In the genomic region with DNA sequence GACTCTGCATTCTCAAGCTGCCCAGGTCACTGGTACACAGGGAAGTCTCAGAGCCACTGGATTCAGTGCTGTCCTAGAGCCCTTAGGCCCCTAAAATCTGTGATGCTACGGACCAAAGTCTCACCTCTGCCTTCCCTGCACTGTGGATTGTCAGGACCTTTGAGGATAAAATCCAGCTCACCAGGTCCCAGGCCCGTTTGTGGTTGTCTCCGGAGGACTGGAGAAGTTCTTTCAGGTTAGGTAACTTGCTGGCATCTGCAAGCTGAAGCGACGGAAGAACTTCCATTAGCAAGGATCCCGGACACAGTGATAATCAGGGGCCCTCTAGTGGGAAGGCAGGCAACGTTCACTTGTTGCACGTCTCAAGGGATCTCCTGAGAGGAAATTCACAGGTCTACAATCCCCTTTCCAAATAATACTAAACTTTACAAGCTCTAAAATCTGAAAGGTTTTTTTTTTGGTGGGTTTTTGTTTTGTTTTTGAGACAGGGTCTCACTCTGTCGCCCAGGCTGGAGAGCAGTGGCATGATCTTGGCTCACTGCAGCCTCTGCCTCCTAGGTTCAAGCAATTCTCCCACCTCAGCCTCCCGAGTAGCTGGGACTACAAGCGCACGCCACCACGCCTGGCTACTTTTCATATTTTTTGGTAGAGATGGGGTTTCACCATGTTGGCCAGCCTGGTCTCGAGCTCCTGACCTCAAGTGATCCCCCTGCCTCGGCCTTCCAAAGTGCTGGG, we compare ENCODE assay signal across 8 cellular contexts. TPM values are rescaled to one million over a fixed set of nuclear protein-coding genes. Genes with fewer than 3 reads are reported as not detected.
DNase-seq lines count a peak whose midpoint lies in the region; ATAC-seq and TF ChIP-seq lines count a peak whose summit lies in the region.
"Not testable (repeated sequence)": the region's sequence is repeated elsewhere in the genome, so short reads cannot be mapped to it uniquely, and the experiment has no call there.

No MANE protein-coding gene starts in this region.

- WGBS in right lobe of liver (ENCODE audit: insufficient coverage, low coverage, low lambda C conversion rate, missing lambda C conversion rate): 65% methylated on average over 9 of the region's 15 CpGs

- not testable (repeated sequence) for H3K4me3 ChIP-seq in GM12875 (ENCODE audit: low read depth, low read length); NB4 (ENCODE audit: low read depth, low read length); SJCRH30; fibroblast of the aortic adventitia (ENCODE audit: low read depth, low read length); right lobe of liver; retinal pigment epithelial cell (ENCODE audit: low read length)

- DNase-seq in AG08396 (ENCODE audit: low spot score): peak; percentile 74
- DNase-seq in NB4 (ENCODE audit: low read depth): peak; percentile 77
- peak; percentile 65 to 77 for DNase-seq in SJCRH30
- DNase-seq in anterior cingulate cortex (lab: John Stamatoyannopoulos, UW): peak in 44 of 58 donors; percentile 2 to 80 (median 25)
- DNase-seq in fibroblast of the aortic adventitia (ENCODE audit: low read depth): peak; percentile 90
- DNase-seq in right lobe of liver: peak in 2 of 3 donors; percentile 39 to 66
- DNase-seq in retinal pigment epithelial cell (ENCODE audit: low read depth): peak; percentile 46

- TF ChIP-seq POLR2A in NB4 (IDR thresholded peaks at IDR 0.05; ENCODE audit: extremely low read depth, insufficient read length); right lobe of liver (IDR thresholded peaks at IDR 0.05): not testable (repeated sequence)

- not testable (repeated sequence) for H3K36me3 ChIP-seq in SJCRH30, right lobe of liver

- H3K27ac ChIP-seq in SJCRH30, right lobe of liver: not testable (repeated sequence)

- peak; percentile 85 to 95 (median 90) for ATAC-seq in right lobe of liver

- intact Hi-C loops in right lobe of liver (cut with DNase I): loop anchor here in 1 of 2 donors (10.0 kb wide), 2 partner anchors 76 to 236 kb away; no protein-coding TSS in a partner anchor

- not testable (repeated sequence) for H3K9me3 ChIP-seq in SJCRH30 (replicated peaks); right lobe of liver

- H3K4me1 ChIP-seq in SJCRH30, right lobe of liver: not testable (repeated sequence)

- TF ChIP-seq CTCF in GM12875 (IDR thresholded peaks at IDR 0.05; ENCODE audit: borderline replicate concordance, insufficient read depth, low read depth, low read length) (peak; percentile 57), NB4 (IDR thresholded peaks at IDR 0.05; ENCODE audit: low read depth, low read length) (peak; percentile 85), fibroblast of the aortic adventitia (IDR thresholded peaks at IDR 0.05; ENCODE audit: insufficient read depth, low read length) (peak; percentile 91), right lobe of liver (IDR thresholded peaks at IDR 0.05) (peak; percentile 63 to 70 (median 68)), retinal pigment epithelial cell (conservative IDR thresholded peaks at IDR 0.05; ENCODE audit: low read depth, low read length) (peak; percentile 93)

- not testable (repeated sequence) for H3K27me3 ChIP-seq in SJCRH30, right lobe of liver

RNA-seq across cellular contexts. Expression of a gene that starts 15.7 kb away (rescaled TPM):
- 12.9 TPM in 2 replicates for total RNA-seq in SJCRH30 (2014; rRNA removed; shearing (Covaris generic))
- total RNA-seq in fibroblast of the aortic adventitia (ENCODE audit: low replicate concordance): 2.0 and 4.7 TPM in 2 replicates
- 10 to 100 TPM in 1 of 6 experiments, 1 to 10 TPM in 5; 6.9 to 11.3 (median 8.5) TPM for total RNA-seq in right lobe of liver

RNA-seq across cellular contexts. Expression of a gene that starts 24.9 kb away (rescaled TPM):
- total RNA-seq in SJCRH30 (2014; rRNA removed; shearing (Covaris generic)): not detected in 2 replicates
- not detected in 2 replicates for total RNA-seq in fibroblast of the aortic adventitia (ENCODE audit: low replicate concordance)
- total RNA-seq in right lobe of liver: not detected

RNA-seq across cellular contexts. Expression of a gene that starts 33.5 kb away (rescaled TPM):
- not detected in 2 replicates for total RNA-seq in SJCRH30 (2014; rRNA removed; shearing (Covaris generic))
- total RNA-seq in fibroblast of the aortic adventitia (ENCODE audit: low replicate concordance) (not detected in 2 replicates), right lobe of liver (10 to 100 TPM in 2 of 6 experiments, not detected in 4; 11.0 to 35.4 TPM)

RNA-seq across cellular contexts. Expression of a gene that starts 59.7 kb away (rescaled TPM):
- total RNA-seq in SJCRH30 (2014; rRNA removed; shearing (Covaris generic)): 0.05 TPM in 1 of 2 replicates, not detected in the other
- total RNA-seq in fibroblast of the aortic adventitia (ENCODE audit: low replicate concordance): under 0.01 and 0.16 TPM in 2 replicates
- 1 to 10 TPM in 3 of 6 experiments, under 1 TPM in 3; 0.46 to 2.5 (median 0.99) TPM for total RNA-seq in right lobe of liver

Comparison
In these comparisons a context has a peak if more than half of its experiments do, and no peak if none do; other contexts are left out.
1. DNase-seq: peak in every context shown above with its lines; median percentile 90 in fibroblast of the aortic adventitia; 77 in NB4; 74 in AG08396; 71 in SJCRH30; 52 in right lobe of liver; 46 in retinal pigment epithelial cell; 25 in anterior cingulate cortex.